Comparison of ENCODE assay signal across 6 cellular contexts in genomic region chr1:57752847-57753246, GRCh38.
"Had no signal": no experiment of that assay in that cellular context is flagged by ENCODE, and none has a peak within 500 bp of the region (broad histone marks: within the 10 kb centered on the region; RNA-seq: fewer than 3 reads in every experiment).

No MANE protein-coding gene starts in this region.

- ATAC-seq: GM23338, HepG2 had no signal

- H3K27ac ChIP-seq: HL-60 had no signal

- H3K4me1 Mint-ChIP-seq: IgD-negative memory B cell had no signal

- H3K9me3 Mint-ChIP-seq: GM23338, H9, IgD-negative memory B cell had no signal

- DNase-seq: H9, HCEC 1CT had no signal

- H3K27ac Mint-ChIP-seq: GM23338, H9, IgD-negative memory B cell had no signal

- H3K4me3 ChIP-seq: GM23338 had no signal

- H3K36me3 Mint-ChIP-seq: IgD-negative memory B cell had no signal

- H3K4me3 Mint-ChIP-seq: GM23338, H9, IgD-negative memory B cell had no signal
